16 cellular contexts compared by ENCODE assay signal in genomic region chr20:49450281-49450707, GRCh38. TPM values are rescaled to one million over a fixed set of nuclear protein-coding genes. Genes with fewer than 3 reads are reported as not detected.
A peak's percentile ranks its signal among the peaks of the same experiment; 100 is the strongest.
DNase-seq lines count a peak whose midpoint lies in the region; ATAC-seq and TF ChIP-seq lines count a peak whose summit lies in the region.
"Had no signal": no experiment of that assay in that cellular context is flagged by ENCODE, and none has a peak within 500 bp of the region (broad histone marks: within the 10 kb centered on the region; RNA-seq: fewer than 3 reads in every experiment).

No MANE protein-coding gene starts in this region.

- in situ Hi-C loops in GM13977 (cut with MboI; ENCODE audit: low pct_unique_long_range_greater_than_20kb, low sequenced_read_pairs, unreplicated experiment): no loop called here

- peak in 1 of 4 donors; percentile 41 for TF ChIP-seq EP300 in sigmoid colon (IDR thresholded peaks at IDR 0.05)

- H3K27me3 Mint-ChIP-seq in endodermal cell (ENCODE audit: insufficient read depth): peaks cover 3% of the 10 kb centered on the region

- H3K4me3 Mint-ChIP-seq in endodermal cell: no peak overlapping the region
- H3K4me3 Mint-ChIP-seq: activated naive CD8-positive, alpha-beta T cell treated with anti-CD3 and anti-CD28 coated beads, Interleukin-2, amount 50 U/mL, for 24 hours; CD4-positive, alpha-beta T cell; natural killer cell; stimulated activated naive CD8-positive, alpha-beta T cell treated with anti-CD3 and anti-CD28 coated beads, Interleukin-15, amount 100 ng/mL, for 72 hours had no signal

- peak; percentile 67 for DNase-seq in NCI-H1092 treated with DMSO at 0.1 percent for 48 hours (lab: John Stamatoyannopoulos, UW)
- peak; percentile 90 for DNase-seq in NCI-H345 (lab: John Stamatoyannopoulos, UW)
- peak; percentile 63 for DNase-seq in endodermal cell
- DNase-seq in sigmoid colon: no peak
- DNase-seq in AG08396 (ENCODE audit: low spot score): no peak
- no peak for DNase-seq in GM13977 (ENCODE audit: low spot score)
- DNase-seq: activated CD4-positive, CD25-positive, alpha-beta regulatory T cell; activated naive CD8-positive, alpha-beta T cell treated with anti-CD3 and anti-CD28 coated beads, Interleukin-2, amount 50 U/mL, for 24 hours; CD4-positive, alpha-beta T cell; left ventricle myocardium superior; natural killer cell; NCI-H187; PC-3; stimulated activated naive CD8-positive, alpha-beta T cell treated with anti-CD3 and anti-CD28 coated beads, Interleukin-15, amount 100 ng/mL, for 72 hours had no signal

- TF ChIP-seq POLR2A in sigmoid colon (IDR thresholded peaks at IDR 0.05): no peak

- TF ChIP-seq CTCF in endodermal cell (conservative IDR thresholded peaks at IDR 0.05) (no peak), sigmoid colon (IDR thresholded peaks at IDR 0.05) (no peak), GM13977 (IDR thresholded peaks at IDR 0.05; ENCODE audit: extremely low read depth, insufficient read depth, missing control alignments) (no peak)

- no peak overlapping the region for H3K9ac ChIP-seq in endodermal cell (ENCODE audit: extremely low read depth, low read length, poor library complexity, severe bottlenecking)

- WGBS in endodermal cell (ENCODE audit: insufficient coverage in 1 of 2, insufficient read length in 1 of 2), 2 experiments: 51 to 67% methylated on average over 12 to 13 of the region's 13 CpGs
- 54 to 56% methylated on average over 13 of the region's 13 CpGs for WGBS in sigmoid colon, 2 donors

- intact Hi-C loops in sigmoid colon (cut with DNase I): no loop called here

- H3K4me1 ChIP-seq in endodermal cell (ENCODE audit: control insufficient read depth, insufficient read depth, low read length) (peaks cover 4% of the 10 kb centered on the region), sigmoid colon (peaks cover 0 to 68% (median 58%) of the 10 kb centered on the region in 4 donors)

- no peaks in the 10 kb centered on the region for H3K36me3 ChIP-seq in endodermal cell (ENCODE audit: control insufficient read depth, insufficient read depth, low read length)
- H3K36me3 ChIP-seq in sigmoid colon: no peaks in the 10 kb centered on the region

- H3K27ac Mint-ChIP-seq in endodermal cell: no peak overlapping the region
- H3K27ac Mint-ChIP-seq: activated naive CD8-positive, alpha-beta T cell treated with anti-CD3 and anti-CD28 coated beads, Interleukin-2, amount 50 U/mL, for 24 hours; CD4-positive, alpha-beta T cell; natural killer cell; stimulated activated naive CD8-positive, alpha-beta T cell treated with anti-CD3 and anti-CD28 coated beads, Interleukin-15, amount 100 ng/mL, for 72 hours had no signal

- H3K9me3 ChIP-seq in endodermal cell (ENCODE audit: control insufficient read depth, low read length) (no peaks in the 10 kb centered on the region), sigmoid colon (no peaks in the 10 kb centered on the region)

- H3K36me3 Mint-ChIP-seq in endodermal cell (ENCODE audit: low read depth): no peaks in the 10 kb centered on the region
- H3K36me3 Mint-ChIP-seq: natural killer cell had no signal

- H3K4me3 ChIP-seq in endodermal cell (ENCODE audit: low read length) (no peak overlapping the region), sigmoid colon (no peak overlapping the region)

- ATAC-seq in GM19397 (IDR thresholded peaks at IDR 0.05; ENCODE audit: unreplicated experiment): no peak
- no peak for ATAC-seq in GM18502 (IDR thresholded peaks at IDR 0.05; ENCODE audit: poor library complexity, unreplicated experiment)
- ATAC-seq: activated naive CD8-positive, alpha-beta T cell treated with anti-CD3 and anti-CD28 coated beads, Interleukin-2, amount 50 U/mL, for 24 hours; left ventricle myocardium superior; natural killer cell; PC-3; stimulated activated naive CD8-positive, alpha-beta T cell treated with anti-CD3 and anti-CD28 coated beads, Interleukin-15, amount 100 ng/mL, for 72 hours had no signal

- H3K4me1 Mint-ChIP-seq in endodermal cell: peaks cover 15% of the 10 kb centered on the region
- H3K4me1 Mint-ChIP-seq: activated naive CD8-positive, alpha-beta T cell treated with anti-CD3 and anti-CD28 coated beads, Interleukin-2, amount 50 U/mL, for 24 hours; natural killer cell; stimulated activated naive CD8-positive, alpha-beta T cell treated with anti-CD3 and anti-CD28 coated beads, Interleukin-15, amount 100 ng/mL, for 72 hours had no signal

- H3K9me3 Mint-ChIP-seq in endodermal cell: no peaks in the 10 kb centered on the region
- H3K9me3 Mint-ChIP-seq: activated naive CD8-positive, alpha-beta T cell treated with anti-CD3 and anti-CD28 coated beads, Interleukin-2, amount 50 U/mL, for 24 hours; CD4-positive, alpha-beta T cell; natural killer cell; stimulated activated naive CD8-positive, alpha-beta T cell treated with anti-CD3 and anti-CD28 coated beads, Interleukin-15, amount 100 ng/mL, for 72 hours had no signal

- no peaks in the 10 kb centered on the region for H3K27me3 ChIP-seq in endodermal cell (ENCODE audit: control insufficient read depth, insufficient read depth, low read length, poor library complexity, severe bottlenecking)
- no peaks in the 10 kb centered on the region for H3K27me3 ChIP-seq in sigmoid colon

- H3K27ac ChIP-seq in endodermal cell (ENCODE audit: low read depth, low read length) (no peak overlapping the region), sigmoid colon (peak overlapping the region; percentile 66 to 92 (median 86))

RNA-seq across cellular contexts. Expression of gene KCNB1, which starts 32.2 kb away (rescaled TPM):
- total RNA-seq in endodermal cell (under 1 TPM; 0.46 to 0.84 TPM), sigmoid colon (10 to 100 TPM; 11.8 to 20.6 (median 18.8) TPM)
- polyA plus RNA-seq in endodermal cell (2013, experiment 1 of 2): 0.78 TPM
- 0.62 TPM for polyA plus RNA-seq in endodermal cell (2013, experiment 2 of 2)
- 1 to 10 TPM in 1 of 3 donors, under 1 TPM in 1, not detected in 1; under 0.01 to 2.5 TPM for polyA plus RNA-seq in sigmoid colon

Comparison
In these comparisons a context has a peak if more than half of its experiments do, and no peak if none do; other contexts are left out.
1. DNase-seq: peak in NCI-H1092 treated with DMSO at 0.1 percent for 48 hours (single experiment), NCI-H345 (single experiment) and endodermal cell (single experiment); none in sigmoid colon (single experiment), AG08396 (single experiment) and GM13977 (single experiment).
2. RNA of gene KCNB1, which starts 32.2 kb away (total RNA-seq): 11.8 to 20.6 TPM in sigmoid colon; 0.46 to 0.84 TPM in endodermal cell; every median in the first group is over 4 times any median in the second.